In genomic region chr15:65028921-65029735, GRCh38 we compare ENCODE assay signal across 8 cellular contexts. TPM values are rescaled to one million over a fixed set of nuclear protein-coding genes. Genes with fewer than 3 reads are reported as not detected.
DNase-seq lines count a peak whose midpoint lies in the region; ATAC-seq, FAIRE-seq and TF ChIP-seq lines count a peak whose summit lies in the region.

Gene MTFMT, minus strand, starts transcription at chr15:65029639. Its CDS starts 26 bp downstream, at chr15:65029613.

- peaks cover 30% of the 10 kb centered on the region for H3K4me1 Mint-ChIP-seq in central memory CD8-positive, alpha-beta T cell

- H3K27ac ChIP-seq in keratinocyte (ENCODE audit: control insufficient read depth, insufficient read depth, low read length) = peak within 1 kb of the TSS; percentile 42

- no peaks in the 10 kb centered on the region for H3K9me1 ChIP-seq in keratinocyte (ENCODE audit: control insufficient read depth, extremely low read depth, insufficient read depth, low read length)

- peaks cover 11% of the 10 kb centered on the region for H3K79me2 ChIP-seq in keratinocyte (ENCODE audit: control insufficient read depth, insufficient read depth, low read length)

- no peak for FAIRE-seq in keratinocyte (lab: Jason Lieb, UNC)

- H3K27me3 ChIP-seq in keratinocyte (ENCODE audit: control insufficient read depth, extremely low read depth, insufficient read depth, low read length) = no peaks in the 10 kb centered on the region

- H2AFZ ChIP-seq in keratinocyte (ENCODE audit: control insufficient read depth, low read length) = peak within 1 kb of the TSS; percentile 82

- H4K20me1 ChIP-seq in keratinocyte (ENCODE audit: control insufficient read depth, extremely low read depth, insufficient read depth, low read length) = no peaks in the 10 kb centered on the region

- H3K4me3 Mint-ChIP-seq in central memory CD8-positive, alpha-beta T cell = peak within 1 kb of the TSS; percentile 87

- peaks cover 3 to 10% of the 10 kb centered on the region in 2 experiments for H3K36me3 ChIP-seq in keratinocyte (ENCODE audit: control insufficient read depth in 2 of 2, extremely low read depth in 1 of 2, insufficient read depth in 2 of 2, low read length in 2 of 2)

- DNase-seq in NCI-H1417 (lab: John Stamatoyannopoulos, UW) = peak; percentile 75 to 95 (median 95)
- no peak for DNase-seq in NCI-H1417 treated with DMSO at 0.1 percent for 48 hours (lab: John Stamatoyannopoulos, UW)
- DNase-seq in NCI-H2227 treated with DMSO at 0.1 percent for 48 hours (lab: John Stamatoyannopoulos, UW) = peak; percentile 61
- peak; percentile 84 for DNase-seq in activated CD4-positive, CD25-positive, alpha-beta regulatory T cell treated with anti-CD3 and anti-CD28 coated beads, Interleukin-2, amount 50 U/mL, for 16 hours (ENCODE audit: low read depth, low spot score)
- peak; percentile 83 to 89 for DNase-seq in central memory CD8-positive, alpha-beta T cell (ENCODE audit: low spot score in 2 of 2)
- DNase-seq in keratinocyte (ENCODE audit: low read depth, low spot score) = peak; percentile 40
- DNase-seq in stimulated activated CD4-positive, alpha-beta T cell treated with anti-CD3 and anti-CD28 coated beads, Interleukin-12 subunit alpha, Interleukin-12 subunit beta, amount 100 ng/mL, for 4 hours = peak; percentile 97

- no peaks in the 10 kb centered on the region for H3K9me3 Mint-ChIP-seq in central memory CD8-positive, alpha-beta T cell

- TF ChIP-seq CTCF in keratinocyte (optimal IDR thresholded peaks at IDR 0.05 in 1 of 3, IDR thresholded peaks at IDR 0.05 in 1 of 3, conservative IDR thresholded peaks at IDR 0.05 in 1 of 3; ENCODE audit: extremely low read depth in 1 of 3, insufficient read depth in 2 of 3, low read length in 3 of 3) = peak in 1 of 3 experiments; percentile 0

- peak; percentile 89 for ATAC-seq in HG02885 (IDR thresholded peaks at IDR 0.05; ENCODE audit: poor library complexity, unreplicated experiment)
- ATAC-seq in central memory CD8-positive, alpha-beta T cell (replicated peaks; ENCODE audit: extremely low read depth, poor library complexity, severe bottlenecking) = peak; percentile 90

- H3K27me3 Mint-ChIP-seq in central memory CD8-positive, alpha-beta T cell = peaks cover 19% of the 10 kb centered on the region

- peaks cover 13% of the 10 kb centered on the region for H3K36me3 Mint-ChIP-seq in central memory CD8-positive, alpha-beta T cell (ENCODE audit: insufficient read depth)

- H3K4me3 ChIP-seq in keratinocyte (ENCODE audit: control insufficient read depth in 2 of 3, extremely low read depth in 1 of 3, insufficient read depth in 2 of 3, low read depth in 1 of 3, low read length in 3 of 3) = peak within 1 kb of the TSS; percentile 82 to 92 (median 87)

- peaks cover 14% of the 10 kb centered on the region for H3K4me1 ChIP-seq in keratinocyte (ENCODE audit: control insufficient read depth, extremely low read depth, insufficient read depth, low read length)

- H3K9me3 ChIP-seq in keratinocyte (ENCODE audit: control insufficient read depth, low read depth, low read length) = no peaks in the 10 kb centered on the region

- dilution Hi-C loops in keratinocyte (cut with MboI; ENCODE audit: extremely low pct_ligation_motif_present, low sequenced_read_pairs) = no loop called here

- H3K9ac ChIP-seq in keratinocyte (ENCODE audit: control insufficient read depth, extremely low read depth, insufficient read depth, low read length) = peak within 1 kb of the TSS; percentile 80

- H3K4me2 ChIP-seq in keratinocyte (ENCODE audit: control insufficient read depth, extremely low read depth, insufficient read depth, low read depth, low read length) = peak within 1 kb of the TSS; percentile 77

- H3K27ac Mint-ChIP-seq in central memory CD8-positive, alpha-beta T cell (ENCODE audit: low read depth) = peak within 1 kb of the TSS; percentile 80

RNA-seq across cellular contexts. Expression of gene MTFMT, which starts in this region (rescaled TPM):
- polyA plus RNA-seq in keratinocyte = 15.9 to 21.0 TPM (median 17.3 TPM) in 3 replicates
- polyA plus RNA-seq in keratinocyte (2011; ENCODE audit: low read depth) = 7.3 TPM
- polyA plus RNA-seq in keratinocyte (2011; cell fraction: cytosol; rRNA removed) = 13.2 and 19.4 TPM in 2 replicates
- 10.6 and 11.0 TPM in 2 replicates for polyA plus RNA-seq in keratinocyte (2011; cell fraction: nucleus; rRNA removed)
- 9.0 and 13.8 TPM in 2 replicates for polyA plus RNA-seq in keratinocyte (2012; ENCODE audit: low replicate concordance)
- 4.0 to 8.8 TPM (median 8.2 TPM) in 3 replicates for polyA minus RNA-seq in keratinocyte
- 11.7 TPM for polyA minus RNA-seq in keratinocyte (2011; cell fraction: cytosol; rRNA and poly(A)+ RNA removed)
- 4.9 and 7.8 TPM in 2 replicates for polyA minus RNA-seq in keratinocyte (2011; cell fraction: nucleus; rRNA and poly(A)+ RNA removed)
